In genomic region chr5:72920690-72921089, GRCh38 we compare ENCODE assay signal across 11 cellular contexts. TPM values are rescaled to one million over a fixed set of nuclear protein-coding genes. Genes with fewer than 3 reads are reported as not detected.
A peak's percentile ranks its signal among the peaks of the same experiment; 100 is the strongest.
DNase-seq lines count a peak whose midpoint lies in the region; ATAC-seq and TF ChIP-seq lines count a peak whose summit lies in the region.
"Had no signal": no experiment of that assay in that cellular context is flagged by ENCODE, and none has a peak within 500 bp of the region (broad histone marks: within the 10 kb centered on the region; RNA-seq: fewer than 3 reads in every experiment).

No MANE protein-coding gene starts in this region.

- no peak overlapping the region for H2BK5ac ChIP-seq in H9 (ENCODE audit: insufficient read length, low read length)

- intact Hi-C loops in left ventricle myocardium inferior (cut with micrococcal nuclease) = no loop called here
- intact Hi-C loops in activated CD4-positive, alpha-beta T cell treated with anti-CD3 and anti-CD28 coated beads for 36 hours (cut with DNase I, micrococcal nuclease) = loop anchor here in 1 of 2 experiments (5.0 kb wide), 1 partner anchor 282 kb away; no protein-coding TSS in a partner anchor

- peak; percentile 75 for ATAC-seq in RWPE2 (ENCODE audit: low read depth)
- no peak for ATAC-seq in activated CD4-positive, alpha-beta T cell treated with anti-CD3 and anti-CD28 coated beads for 36 hours

- no peak overlapping the region for H4K5ac ChIP-seq in H9 (ENCODE audit: insufficient read length, low read depth, low read length)

- H3K56ac ChIP-seq in H9 (ENCODE audit: insufficient read length, low read depth, low read length) = no peak overlapping the region

- no peaks in the 10 kb centered on the region for H4K20me1 ChIP-seq in H9 (ENCODE audit: control insufficient read depth, insufficient read depth, insufficient read length)

- H3K4me3 Mint-ChIP-seq in H9 = no peak overlapping the region
- H3K4me3 Mint-ChIP-seq in activated naive CD8-positive, alpha-beta T cell treated with anti-CD3 and anti-CD28 coated beads for 36 hours = no peak overlapping the region
- H3K4me3 Mint-ChIP-seq in activated CD4-positive, alpha-beta T cell treated with anti-CD3 and anti-CD28 coated beads for 36 hours = no peak overlapping the region
- H3K4me3 Mint-ChIP-seq: activated naive CD8-positive, alpha-beta T cell treated with anti-CD3 and anti-CD28 coated beads, Interleukin-2, amount 10 ng/mL, durations not matched to agents 7 days and 5 days; IgD-negative memory B cell had no signal

- no peak overlapping the region for H4K8ac ChIP-seq in H9 (replicated peaks; ENCODE audit: insufficient read length, low read depth, low read length)

- peaks cover 0 to 2% of the 10 kb centered on the region in 2 experiments; a peak in 1 of 4 replicates for H3K4me1 Mint-ChIP-seq in H9
- no peaks in the 10 kb centered on the region for H3K4me1 Mint-ChIP-seq in activated naive CD8-positive, alpha-beta T cell treated with anti-CD3 and anti-CD28 coated beads for 36 hours
- no peaks in the 10 kb centered on the region for H3K4me1 Mint-ChIP-seq in activated CD4-positive, alpha-beta T cell treated with anti-CD3 and anti-CD28 coated beads for 36 hours
- H3K4me1 Mint-ChIP-seq: activated naive CD8-positive, alpha-beta T cell treated with anti-CD3 and anti-CD28 coated beads, Interleukin-2, amount 10 ng/mL, durations not matched to agents 7 days and 5 days; IgD-negative memory B cell had no signal

- peaks cover 0 to 6% (median 0%) of the 10 kb centered on the region in 3 experiments; a peak in 1 of 7 replicates for H3K36me3 Mint-ChIP-seq in H9 (ENCODE audit: insufficient read depth in 1 of 3, low read depth in 3 of 3)
- no peaks in the 10 kb centered on the region for H3K36me3 Mint-ChIP-seq in activated naive CD8-positive, alpha-beta T cell treated with anti-CD3 and anti-CD28 coated beads for 36 hours
- H3K36me3 Mint-ChIP-seq in activated CD4-positive, alpha-beta T cell treated with anti-CD3 and anti-CD28 coated beads for 36 hours (ENCODE audit: low read depth) = no peaks in the 10 kb centered on the region
- H3K36me3 Mint-ChIP-seq: IgD-negative memory B cell had no signal

- no peaks in the 10 kb centered on the region for H3K23me2 ChIP-seq in H9 (ENCODE audit: insufficient read length, low read depth, low read length, poor library complexity, severe bottlenecking)

- H2BK120ac ChIP-seq in H9 (ENCODE audit: low read depth, low read length, poor library complexity, severe bottlenecking) = no peak overlapping the region

- H3K23ac ChIP-seq in H9 (ENCODE audit: insufficient read length, low read depth, low read length) = no peak overlapping the region

- H3K79me2 ChIP-seq in H9 (ENCODE audit: insufficient read depth, low read length) = no peaks in the 10 kb centered on the region

- CTCF ChIA-PET in AG04449 (lab: Yijun Ruan, JAX) = interaction anchor here (0.9 to 3.8 kb wide), 4 partner anchors 195 to 300 kb away, joined by 3 to 27 read pairs (median 4); no protein-coding TSS in a partner anchor
- CTCF ChIA-PET in activated CD4-positive, alpha-beta T cell treated with anti-CD3 and anti-CD28 coated beads for 36 hours (lab: Charles Lee) = no interaction called here

- no peak overlapping the region for H2BK12ac ChIP-seq in H9 (ENCODE audit: insufficient read length, low read depth, low read length)

- DNase-seq in AG04449 (ENCODE audit: low read depth, low spot score) (no peak), H9 (no peak), RWPE2 (ENCODE audit: low spot score) (no peak), left ventricle myocardium inferior (no peak), T-helper 2 cell (no peak), Peyer's patch (no peak)
- no peak for DNase-seq in activated naive CD8-positive, alpha-beta T cell treated with anti-CD3 and anti-CD28 coated beads for 36 hours
- no peak for DNase-seq in activated CD4-positive, alpha-beta T cell treated with anti-CD3 and anti-CD28 coated beads for 36 hours
- DNase-seq: activated naive CD8-positive, alpha-beta T cell treated with anti-CD3 and anti-CD28 coated beads, Interleukin-2, amount 10 ng/mL, durations not matched to agents 7 days and 5 days had no signal

- peaks cover 0 to 3% of the 10 kb centered on the region in 2 experiments; a peak in 1 of 5 replicates for H3K9me3 Mint-ChIP-seq in H9
- no peaks in the 10 kb centered on the region for H3K9me3 Mint-ChIP-seq in activated naive CD8-positive, alpha-beta T cell treated with anti-CD3 and anti-CD28 coated beads for 36 hours
- H3K9me3 Mint-ChIP-seq in activated CD4-positive, alpha-beta T cell treated with anti-CD3 and anti-CD28 coated beads for 36 hours (ENCODE audit: low read depth) = no peaks in the 10 kb centered on the region
- H3K9me3 Mint-ChIP-seq: activated naive CD8-positive, alpha-beta T cell treated with anti-CD3 and anti-CD28 coated beads, Interleukin-2, amount 10 ng/mL, durations not matched to agents 7 days and 5 days; IgD-negative memory B cell had no signal

- no peak for TF ChIP-seq POLR2A in Peyer's patch (IDR thresholded peaks at IDR 0.05)

- H3K4me2 ChIP-seq in H9 (ENCODE audit: insufficient read depth, insufficient read length, low read length) = no peak overlapping the region

- H3K4me3 ChIP-seq in AG04449 (ENCODE audit: low read depth, low read length) (no peak overlapping the region), RWPE2 (ENCODE audit: severe bottlenecking) (no peak overlapping the region), left ventricle myocardium inferior (no peak overlapping the region), Peyer's patch (no peak overlapping the region)
- H3K4me3 ChIP-seq: thoracic aorta had no signal

- H3K27me3 Mint-ChIP-seq in H9 (ENCODE audit: low read depth) = no peaks in the 10 kb centered on the region
- H3K27me3 Mint-ChIP-seq in activated naive CD8-positive, alpha-beta T cell treated with anti-CD3 and anti-CD28 coated beads for 36 hours = no peaks in the 10 kb centered on the region
- H3K27me3 Mint-ChIP-seq in activated CD4-positive, alpha-beta T cell treated with anti-CD3 and anti-CD28 coated beads for 36 hours = no peaks in the 10 kb centered on the region
- H3K27me3 Mint-ChIP-seq: IgD-negative memory B cell had no signal

- H3K27me3 ChIP-seq in H9 (ENCODE audit: insufficient read depth, low read length) (no peaks in the 10 kb centered on the region), RWPE2 (ENCODE audit: insufficient read depth, poor library complexity, severe bottlenecking) (no peaks in the 10 kb centered on the region), left ventricle myocardium inferior (ENCODE audit: low read depth) (no peaks in the 10 kb centered on the region), Peyer's patch (no peaks in the 10 kb centered on the region)

- H3K9me3 ChIP-seq in H9 (ENCODE audit: control insufficient read depth, low read depth, low read length) (no peaks in the 10 kb centered on the region), RWPE2 (ENCODE audit: severe bottlenecking) (no peaks in the 10 kb centered on the region), left ventricle myocardium inferior (replicated peaks) (no peaks in the 10 kb centered on the region), Peyer's patch (no peaks in the 10 kb centered on the region)
- H3K9me3 ChIP-seq: thoracic aorta had no signal

- H3K36me3 ChIP-seq in RWPE2 (ENCODE audit: low read depth) = no peaks in the 10 kb centered on the region
- H3K36me3 ChIP-seq in left ventricle myocardium inferior = no peaks in the 10 kb centered on the region
- H3K36me3 ChIP-seq in Peyer's patch = no peaks in the 10 kb centered on the region
- H3K36me3 ChIP-seq: thoracic aorta had no signal

- H3K4ac ChIP-seq in H9 (ENCODE audit: low read depth, low read length) = no peak overlapping the region

- H3K4me1 ChIP-seq in H9 (ENCODE audit: insufficient read depth, low read length) (no peaks in the 10 kb centered on the region), RWPE2 (ENCODE audit: insufficient read depth, poor library complexity, severe bottlenecking) (no peaks in the 10 kb centered on the region), left ventricle myocardium inferior (no peaks in the 10 kb centered on the region), Peyer's patch (no peaks in the 10 kb centered on the region)

- no CpG with 5 or more reads among the region's 2 CpGs for WGBS in H9 (ENCODE audit: extremely low coverage, insufficient read length, low lambda C conversion rate)

- H2AK5ac ChIP-seq in H9 (ENCODE audit: insufficient read length, low read length) = no peak overlapping the region

- H3K79me1 ChIP-seq in H9 (ENCODE audit: insufficient read depth, low read depth, low read length, poor library complexity, severe bottlenecking) = no peaks in the 10 kb centered on the region

- TF ChIP-seq CTCF in AG04449 (IDR thresholded peaks at IDR 0.05; ENCODE audit: insufficient read depth, low read length, missing control alignments) (peak; percentile 28), H9 (conservative IDR thresholded peaks at IDR 0.05) (peak; percentile 62; the same call in 2 of the 3 replicates), RWPE2 (IDR thresholded peaks at IDR 0.05; ENCODE audit: poor library complexity, severe bottlenecking) (peak; percentile 92), left ventricle myocardium inferior (IDR thresholded peaks at IDR 0.05; ENCODE audit: borderline replicate concordance) (peak; percentile 49), Peyer's patch (IDR thresholded peaks at IDR 0.05) (peak in 3 of 6 experiments; percentile 38 to 58 (median 50))

- POLR2A ChIA-PET in AG04449 (lab: Yijun Ruan, JAX) = no interaction called here
- POLR2A ChIA-PET in activated CD4-positive, alpha-beta T cell treated with anti-CD3 and anti-CD28 coated beads for 36 hours (lab: Charles Lee) = no interaction called here

- no peak overlapping the region for H3K27ac Mint-ChIP-seq in H9
- H3K27ac Mint-ChIP-seq in activated naive CD8-positive, alpha-beta T cell treated with anti-CD3 and anti-CD28 coated beads for 36 hours = no peak overlapping the region
- no peak overlapping the region for H3K27ac Mint-ChIP-seq in activated CD4-positive, alpha-beta T cell treated with anti-CD3 and anti-CD28 coated beads for 36 hours
- H3K27ac Mint-ChIP-seq: activated naive CD8-positive, alpha-beta T cell treated with anti-CD3 and anti-CD28 coated beads, Interleukin-2, amount 10 ng/mL, durations not matched to agents 7 days and 5 days; IgD-negative memory B cell had no signal

- no peak overlapping the region for H3K18ac ChIP-seq in H9 (ENCODE audit: insufficient read length, low read depth, low read length)

- no peak overlapping the region for H2AFZ ChIP-seq in H9 (ENCODE audit: low read length)

- no peak overlapping the region for H3K27ac ChIP-seq in H9 (ENCODE audit: insufficient read length, low read depth, low read length)
- no peak overlapping the region for H3K27ac ChIP-seq in RWPE2 (ENCODE audit: poor library complexity, severe bottlenecking)
- H3K27ac ChIP-seq in left ventricle myocardium inferior (replicated peaks) = no peak overlapping the region
- no peak overlapping the region for H3K27ac ChIP-seq in Peyer's patch
- H3K27ac ChIP-seq: thoracic aorta had no signal

- H2BK20ac ChIP-seq in H9 (ENCODE audit: low read depth, low read length, poor library complexity, severe bottlenecking) = no peak overlapping the region

- no peak overlapping the region for H3T11ph ChIP-seq in H9 (ENCODE audit: low read length)

- H3K9ac ChIP-seq in H9 (ENCODE audit: extremely low read depth, insufficient read length, low read length) = no peak overlapping the region

- H4K91ac ChIP-seq in H9 (ENCODE audit: insufficient read length, low read depth, low read length) = no peak overlapping the region

- H2BK15ac ChIP-seq in H9 (ENCODE audit: low read depth, low read length) = no peak overlapping the region

- no peak overlapping the region for H3K14ac ChIP-seq in H9 (ENCODE audit: insufficient read depth, low read length)

RNA-seq across cellular contexts. Expression of gene FCHO2, which starts 35.2 kb away (rescaled TPM):
- 5.8 and 7.1 TPM in 2 replicates for total RNA-seq in H9 (2021)
- 23.3 TPM for total RNA-seq in left ventricle myocardium inferior
- under 1 TPM; 0.16 to 0.52 TPM for total RNA-seq in activated naive CD8-positive, alpha-beta T cell treated with anti-CD3 and anti-CD28 coated beads for 36 hours
- 10 to 100 TPM; 20.2 to 38.0 (median 28.3) TPM for total RNA-seq in Peyer's patch
- 1 to 10 TPM in 1 of 2 experiments, under 1 TPM in 1; 0.86 to 1.3 TPM for total RNA-seq in activated CD4-positive, alpha-beta T cell treated with anti-CD3 and anti-CD28 coated beads for 36 hours
